Comparison of ENCODE assay signal across 8 cellular contexts in genomic region chr2:64325852-64326577, GRCh38.
DNase-seq lines count a peak whose midpoint lies in the region; ATAC-seq and TF ChIP-seq lines count a peak whose summit lies in the region.

No MANE protein-coding gene starts in this region.

- H3K9me3 ChIP-seq in osteoblast (ENCODE audit: low read depth, low read length), result no peaks in the 10 kb centered on the region

- no peak overlapping the region for H2AFZ ChIP-seq in osteoblast (ENCODE audit: low read length)

- no peak overlapping the region for H3K4me2 ChIP-seq in osteoblast (ENCODE audit: insufficient read depth, low read length)

- peak; percentile 30 for DNase-seq in activated T-cell treated with anti-CD3 and anti-CD28 coated beads for 4 hours
- peak; percentile 30 to 34 for DNase-seq in stimulated activated CD4-positive, alpha-beta T cell treated with anti-CD3 and anti-CD28 coated beads, Interleukin-4, amount 100 ng/mL, for 48 hours (ENCODE audit: low read depth in 2 of 2)
- no peak for DNase-seq in iPS-NIHi11 (ENCODE audit: low spot score)
- no peak for DNase-seq in T1000 (lab: John Stamatoyannopoulos, UW)
- no peak for DNase-seq in dedifferentiated amniotic fluid mesenchymal stem cell (ENCODE audit: extremely low spot score)
- no peak for DNase-seq in osteoblast (ENCODE audit: insufficient read length, low spot score, missing footprints)

- peaks cover 30% of the 10 kb centered on the region for H3K27me3 ChIP-seq in osteoblast (ENCODE audit: insufficient read depth, low read length)

- H3K4me3 ChIP-seq in osteoblast (ENCODE audit: insufficient read depth, low read length), result no peak overlapping the region

- no peak for TF ChIP-seq CTCF in osteoblast (IDR thresholded peaks at IDR 0.05; ENCODE audit: extremely low read depth, low read depth, low read length)

- peak; percentile 75 for ATAC-seq in GM19328 (IDR thresholded peaks at IDR 0.05; ENCODE audit: unreplicated experiment)
- ATAC-seq in HG03175 (IDR thresholded peaks at IDR 0.05; ENCODE audit: unreplicated experiment), result peak; percentile 93

- no peaks in the 10 kb centered on the region for H4K20me1 ChIP-seq in osteoblast (ENCODE audit: insufficient read depth, low read length)

- peaks cover 13% of the 10 kb centered on the region for H3K4me1 ChIP-seq in osteoblast (ENCODE audit: insufficient read depth, low read length)

- no peak overlapping the region for H3K27ac ChIP-seq in osteoblast (ENCODE audit: low read depth, low read length)

- H3K36me3 ChIP-seq in osteoblast (ENCODE audit: insufficient read depth, low read length), result no peaks in the 10 kb centered on the region

- no peaks in the 10 kb centered on the region for H3K79me2 ChIP-seq in osteoblast (ENCODE audit: insufficient read depth, low read length)

Comparison
In these comparisons a context has a peak if more than half of its experiments do, and no peak if none do; other contexts are left out.
1. DNase-seq: peak in activated T-cell treated with anti-CD3 and anti-CD28 coated beads for 4 hours (single experiment) and stimulated activated CD4-positive, alpha-beta T cell treated with anti-CD3 and anti-CD28 coated beads, Interleukin-4, amount 100 ng/mL, for 48 hours (2 of 2); none in iPS-NIHi11 (single experiment), T1000 (single experiment), dedifferentiated amniotic fluid mesenchymal stem cell (single experiment) and osteoblast (single experiment).